23 cellular contexts compared by ENCODE assay signal in the genomic region with DNA sequence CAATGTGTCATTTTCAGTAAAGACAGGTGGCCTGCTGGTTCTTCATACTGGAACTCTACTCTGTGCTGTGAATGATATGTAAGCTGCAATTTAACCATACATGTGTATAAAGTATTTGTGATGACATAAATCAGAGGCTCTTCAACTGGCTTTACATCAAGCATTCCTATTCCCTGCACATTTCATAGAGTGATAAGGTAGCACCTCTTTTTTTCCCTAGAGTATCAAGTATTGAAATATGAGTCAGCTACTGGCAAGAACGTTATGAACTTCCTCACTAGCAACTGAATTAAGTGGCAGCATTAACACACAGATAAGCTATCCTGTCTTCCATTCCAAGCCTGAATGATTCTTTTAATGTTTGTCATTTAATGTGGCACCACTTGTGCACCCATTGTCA.
"Had no signal": no experiment of that assay in that cellular context is flagged by ENCODE, and none has a peak within 500 bp of the region (broad histone marks: within the 10 kb centered on the region; RNA-seq: fewer than 3 reads in every experiment).

No MANE protein-coding gene starts in this region.

- H3K27ac ChIP-seq: ascending aorta, epithelial cell of prostate, gastrocnemius medialis, psoas muscle, right lobe of liver, tibial nerve had no signal

- ATAC-seq: activated CD4-positive, CD25-positive, alpha-beta regulatory T cell treated with anti-CD3 and anti-CD28 coated beads, Interleukin-2, amount 50 U/mL, for 24 hours; activated CD8-positive, alpha-beta T cell treated with anti-CD3 and anti-CD28 coated beads, Interleukin-2, amount 10 ng/mL, durations not matched to agents 7 days and 5 days; activated T-cell treated with anti-CD3 and anti-CD28 coated beads, Interleukin-2, amount 50 U/mL, for 4 hours; gastrocnemius medialis; left lobe of liver; mucosa of descending colon; naive thymus-derived CD4-positive, alpha-beta T cell; psoas muscle; right lobe of liver had no signal

- H3K9me3 Mint-ChIP-seq: memory B cell had no signal

- H3K4me1 ChIP-seq: ascending aorta, gastrocnemius medialis, psoas muscle, right lobe of liver, tibial nerve had no signal

- H3K27ac Mint-ChIP-seq: activated CD4-positive, alpha-beta T cell treated with anti-CD3 and anti-CD28 coated beads, Interleukin-2, amount 10 ng/mL, durations not matched to agents 7 days and 5 days; activated CD8-positive, alpha-beta T cell treated with anti-CD3 and anti-CD28 coated beads, Interleukin-2, amount 10 ng/mL, durations not matched to agents 7 days and 5 days; activated naive CD4-positive, alpha-beta T cell treated with anti-CD3 and anti-CD28 coated beads for 36 hours; memory B cell; naive thymus-derived CD4-positive, alpha-beta T cell; stimulated activated naive CD8-positive, alpha-beta T cell treated with anti-CD3 and anti-CD28 coated beads, Interleukin-15, Interleukin-2, amounts not matched to agents 100 ng/mL and 50 ng/mL, for 24 hours; T-helper 1 cell treated with Interleukin-12 subunit alpha and Interleukin-12 subunit beta and Interleukin-4 antibody, amounts not matched to agents 30 μg/mL and 1 μg/mL, for 36 hours had no signal

- DNase-seq: activated CD4-positive, alpha-beta T cell treated with anti-CD3 and anti-CD28 coated beads, Interleukin-2, amount 10 ng/mL, durations not matched to agents 7 days and 5 days; activated CD8-positive, alpha-beta memory T cell treated with anti-CD3 and anti-CD28 coated beads, Interleukin-2, amount 50 U/mL, for 4 hours; activated CD8-positive, alpha-beta T cell treated with anti-CD3 and anti-CD28 coated beads, Interleukin-2, amount 10 ng/mL, durations not matched to agents 7 days and 5 days; activated naive CD4-positive, alpha-beta T cell treated with anti-CD3 and anti-CD28 coated beads for 36 hours; activated T-cell treated with anti-CD3 and anti-CD28 coated beads, Interleukin-2, amount 50 U/mL, for 4 hours; gastrocnemius medialis; head of caudate nucleus; kidney; mucosa of descending colon; naive thymus-derived CD4-positive, alpha-beta T cell; psoas muscle; right lobe of liver; small intestine; stimulated activated CD4-positive, alpha-beta T cell treated with anti-CD3 and anti-CD28 coated beads, Interleukin-15, amount 100 ng/mL, for 24 hours; stimulated activated CD4-positive, alpha-beta T cell treated with anti-CD3 and anti-CD28 coated beads, Interleukin-2, amount 100 ng/mL, for 48 hours had no signal

- H3K27me3 ChIP-seq: ascending aorta, gastrocnemius medialis, right lobe of liver, tibial nerve had no signal

- H3K4me3 ChIP-seq: ascending aorta, gastrocnemius medialis, mucosa of descending colon, psoas muscle, right lobe of liver, tibial nerve had no signal

- H3K36me3 ChIP-seq: ascending aorta, gastrocnemius medialis, right lobe of liver, tibial nerve had no signal

- H3K9me3 ChIP-seq: ascending aorta, gastrocnemius medialis, mucosa of descending colon, psoas muscle, right lobe of liver, tibial nerve had no signal

- H3K36me3 Mint-ChIP-seq: memory B cell; naive thymus-derived CD4-positive, alpha-beta T cell had no signal
